In the genomic region with DNA sequence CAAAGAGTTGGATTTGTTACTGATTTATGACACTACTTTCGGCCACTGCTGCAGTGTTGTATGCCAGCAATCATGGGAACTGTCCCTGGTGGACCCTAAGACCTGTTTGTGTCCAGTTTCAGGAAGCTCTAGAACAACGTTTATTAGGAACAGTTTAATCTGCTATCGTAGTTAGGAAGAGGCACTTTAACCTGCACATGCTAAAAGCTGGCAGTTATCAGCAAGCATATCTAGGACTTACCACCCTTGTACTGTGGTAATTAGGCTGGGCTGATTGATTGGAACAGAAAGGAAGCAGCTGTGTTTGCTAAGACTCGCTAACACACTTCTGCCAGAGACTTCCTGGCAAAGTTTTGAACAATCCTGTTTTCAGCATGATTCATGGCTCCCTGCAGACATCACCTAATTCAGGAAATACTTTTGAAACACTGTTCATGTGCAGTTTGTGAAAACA, we compare ENCODE assay signal across 8 cellular contexts. TPM values are rescaled to one million over a fixed set of nuclear protein-coding genes. Genes with fewer than 3 reads are reported as not detected.
DNase-seq lines count a peak whose midpoint lies in the region; ATAC-seq and TF ChIP-seq lines count a peak whose summit lies in the region.
"Not testable (repeated sequence)": the region's sequence is repeated elsewhere in the genome, so short reads cannot be mapped to it uniquely, and the experiment has no call there.

No MANE protein-coding gene starts in this region.

- not testable (repeated sequence) for TF ChIP-seq POLR2A in right lobe of liver (IDR thresholded peaks at IDR 0.05); gastrocnemius medialis (IDR thresholded peaks at IDR 0.05)

- H3K36me3 ChIP-seq in SJCRH30, right lobe of liver: not testable (repeated sequence)
- H3K36me3 ChIP-seq in gastrocnemius medialis, result peaks cover 3 to 51% of the 10 kb centered on the region in 2 donors

- H3K4me3 ChIP-seq in AG10803 (ENCODE audit: low read length); astrocyte of the spinal cord (ENCODE audit: low read depth, low read length); fibroblast of the aortic adventitia (ENCODE audit: low read depth, low read length); right lobe of liver; gastrocnemius medialis: not testable (repeated sequence)
- peak overlapping the region; percentile 17; the same call in 1 of the 2 replicates for H3K4me3 ChIP-seq in SJCRH30

- 20% methylated on average over 3 of the region's 4 CpGs for WGBS in right lobe of liver (ENCODE audit: insufficient coverage, low coverage, low lambda C conversion rate, missing lambda C conversion rate)

- H3K4me1 ChIP-seq in SJCRH30 (peaks cover 13% of the 10 kb centered on the region), gastrocnemius medialis (peaks cover 4 to 19% of the 10 kb centered on the region in 2 donors)
- not testable (repeated sequence) for H3K4me1 ChIP-seq in right lobe of liver

- ATAC-seq in right lobe of liver (peak; percentile 55 to 88 (median 67)), gastrocnemius medialis (peak; percentile 94 to 95)

- in situ Hi-C loops in astrocyte of the spinal cord (cut with HindIII; ENCODE audit: low sequenced_read_pairs), result not testable (repeated sequence)
- in situ Hi-C loops in gastrocnemius medialis (cut with MboI; ENCODE audit: low sequenced_read_pairs in 4 of 4), result loop anchor here in 1 of 4 donors (25.0 kb wide), 1 partner anchor 109 kb away; a partner anchor contains a TSS

- not testable (repeated sequence) for TF ChIP-seq CTCF in AG10803 (conservative IDR thresholded peaks at IDR 0.05; ENCODE audit: low read length); astrocyte of the spinal cord (IDR thresholded peaks at IDR 0.05; ENCODE audit: low read depth, low read length); fibroblast of the aortic adventitia (IDR thresholded peaks at IDR 0.05; ENCODE audit: insufficient read depth, low read length); right lobe of liver (IDR thresholded peaks at IDR 0.05); gastrocnemius medialis (IDR thresholded peaks at IDR 0.05 in 4 of 5, conservative IDR thresholded peaks at IDR 0.05 in 1 of 5)

- H3K27ac ChIP-seq in SJCRH30 (peak overlapping the region; percentile 86), gastrocnemius medialis (peak overlapping the region; percentile 35 to 76 (median 60))
- not testable (repeated sequence) for H3K27ac ChIP-seq in right lobe of liver

- intact Hi-C loops in right lobe of liver (cut with DNase I); gastrocnemius medialis (cut with DNase I; ENCODE audit: low total_unique reads): not testable (repeated sequence)

- DNase-seq in AG10803 (ENCODE audit: low read depth) (peak; percentile 74), HPDE6-E6E7 (ENCODE audit: extremely low spot score) (peak; percentile 0), NCI-H2029 treated with DMSO at 0.1 percent for 48 hours (lab: John Stamatoyannopoulos, UW) (peak; percentile 9), SJCRH30 (peak; percentile 58 to 79), astrocyte of the spinal cord (ENCODE audit: low read depth, low spot score) (peak; percentile 81), fibroblast of the aortic adventitia (ENCODE audit: low read depth) (peak; percentile 84)
- not testable (repeated sequence) for DNase-seq in right lobe of liver, gastrocnemius medialis

- not testable (repeated sequence) for H3K27me3 ChIP-seq in SJCRH30, right lobe of liver, gastrocnemius medialis

- H3K9me3 ChIP-seq in SJCRH30 (replicated peaks); right lobe of liver; gastrocnemius medialis: not testable (repeated sequence)

RNA-seq across cellular contexts. Expression of a gene that starts 41.1 kb away (rescaled TPM):
- total RNA-seq in SJCRH30 (2014; rRNA removed; shearing (Covaris generic)), result 107 and 120 TPM in 2 replicates
- 81.6 and 95.3 TPM in 2 replicates for total RNA-seq in fibroblast of the aortic adventitia (ENCODE audit: low replicate concordance)
- 10 to 100 TPM; 31.9 to 41.5 (median 36.1) TPM for total RNA-seq in right lobe of liver
- total RNA-seq in gastrocnemius medialis, result 10 to 100 TPM; 66.6 to 82.0 (median 76.7) TPM
